ENCODE assay signal across 2 cellular contexts in the genomic region with DNA sequence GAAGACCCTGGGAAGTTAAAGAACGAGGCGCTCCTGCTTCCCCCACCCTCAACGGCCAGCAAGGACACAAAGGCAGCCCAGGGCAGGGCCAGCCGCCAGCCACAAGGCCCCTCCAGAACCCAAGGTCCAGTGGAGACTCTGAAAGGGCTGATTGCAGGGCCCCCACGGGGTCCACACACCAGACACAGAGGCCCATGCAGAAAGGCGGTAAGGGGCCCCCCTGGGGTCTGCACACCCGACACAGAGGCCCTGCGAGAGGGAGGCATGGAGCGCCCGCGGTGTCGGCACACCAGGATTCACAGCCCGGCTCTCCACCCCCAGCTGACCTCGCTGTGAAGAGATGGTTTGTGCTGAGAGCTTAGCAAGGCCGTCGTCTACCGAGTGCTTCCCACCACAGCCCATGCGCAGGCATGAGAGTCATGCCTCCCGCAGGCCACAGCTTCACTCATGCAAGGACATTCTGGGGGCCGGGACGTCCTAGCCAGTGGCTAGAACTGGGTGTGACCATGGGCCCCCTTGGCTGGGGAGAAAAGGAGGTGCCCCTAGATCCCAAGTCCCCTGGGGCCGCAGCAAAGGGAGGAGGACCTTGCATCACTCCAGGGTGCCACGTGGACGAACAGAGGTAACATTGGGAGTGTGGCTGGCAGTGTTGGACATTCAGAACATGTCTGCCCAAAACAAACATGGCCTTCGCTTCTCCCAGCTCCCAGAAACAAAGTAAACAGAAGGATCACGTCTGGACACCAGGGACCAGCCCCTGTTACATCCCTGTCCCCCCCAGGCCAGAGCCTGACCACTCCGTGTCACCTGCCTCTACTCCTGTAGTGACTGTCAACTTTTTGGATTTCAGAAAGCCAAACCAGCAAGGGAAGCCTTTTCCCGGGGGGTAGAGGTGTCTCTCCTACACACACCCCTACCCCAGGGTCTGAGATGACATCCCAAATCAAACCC.
TF ChIP-seq lines count a peak whose summit lies in the region.

No MANE protein-coding gene starts in this region.

TF ChIP-seq in SK-N-SH, 30 proteins besides CTCF, POLR2A, EP300 and RAD21 (continued from another document):
- TF ChIP-seq, protein P1, sequence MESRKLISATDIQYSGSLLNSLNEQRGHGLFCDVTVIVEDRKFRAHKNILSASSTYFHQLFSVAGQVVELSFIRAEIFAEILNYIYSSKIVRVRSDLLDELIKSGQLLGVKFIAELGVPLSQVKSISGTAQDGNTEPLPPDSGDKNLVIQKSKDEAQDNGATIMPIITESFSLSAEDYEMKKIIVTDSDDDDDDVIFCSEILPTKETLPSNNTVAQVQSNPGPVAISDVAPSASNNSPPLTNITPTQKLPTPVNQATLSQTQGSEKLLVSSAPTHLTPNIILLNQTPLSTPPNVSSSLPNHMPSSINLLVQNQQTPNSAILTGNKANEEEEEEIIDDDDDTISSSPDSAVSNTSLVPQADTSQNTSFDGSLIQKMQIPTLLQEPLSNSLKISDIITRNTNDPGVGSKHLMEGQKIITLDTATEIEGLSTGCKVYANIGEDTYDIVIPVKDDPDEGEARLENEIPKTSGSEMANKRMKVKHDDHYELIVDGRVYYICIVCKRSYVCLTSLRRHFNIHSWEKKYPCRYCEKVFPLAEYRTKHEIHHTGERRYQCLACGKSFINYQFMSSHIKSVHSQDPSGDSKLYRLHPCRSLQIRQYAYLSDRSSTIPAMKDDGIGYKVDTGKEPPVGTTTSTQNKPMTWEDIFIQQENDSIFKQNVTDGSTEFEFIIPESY (IDR thresholded peaks at IDR 0.05; ENCODE audit: borderline replicate concordance, low read depth) = no peak
- TF ChIP-seq, protein P2, sequence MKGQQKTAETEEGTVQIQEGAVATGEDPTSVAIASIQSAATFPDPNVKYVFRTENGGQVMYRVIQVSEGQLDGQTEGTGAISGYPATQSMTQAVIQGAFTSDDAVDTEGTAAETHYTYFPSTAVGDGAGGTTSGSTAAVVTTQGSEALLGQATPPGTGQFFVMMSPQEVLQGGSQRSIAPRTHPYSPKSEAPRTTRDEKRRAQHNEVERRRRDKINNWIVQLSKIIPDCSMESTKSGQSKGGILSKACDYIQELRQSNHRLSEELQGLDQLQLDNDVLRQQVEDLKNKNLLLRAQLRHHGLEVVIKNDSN (IDR thresholded peaks at IDR 0.05; ENCODE audit: borderline replicate concordance, low read depth) = no peak
- no peak for TF ChIP-seq CHD2 (IDR thresholded peaks at IDR 0.05; ENCODE audit: low read length, partially characterized antibody)
TF ChIP-seq in SK-N-SH: peak in this region for 0.

TF ChIP-seq in SK-N-SH treated with all-trans-retinoic acid at 6 μM for 48 hours, 23 proteins besides CTCF, POLR2A, EP300 and RAD21 (continued from another document):
- TF ChIP-seq BACH2 (CRISPR knock-in tag; IDR thresholded peaks at IDR 0.05; ENCODE audit: borderline replicate concordance) = no peak
